16 cellular contexts compared by ENCODE assay signal in the genomic region with DNA sequence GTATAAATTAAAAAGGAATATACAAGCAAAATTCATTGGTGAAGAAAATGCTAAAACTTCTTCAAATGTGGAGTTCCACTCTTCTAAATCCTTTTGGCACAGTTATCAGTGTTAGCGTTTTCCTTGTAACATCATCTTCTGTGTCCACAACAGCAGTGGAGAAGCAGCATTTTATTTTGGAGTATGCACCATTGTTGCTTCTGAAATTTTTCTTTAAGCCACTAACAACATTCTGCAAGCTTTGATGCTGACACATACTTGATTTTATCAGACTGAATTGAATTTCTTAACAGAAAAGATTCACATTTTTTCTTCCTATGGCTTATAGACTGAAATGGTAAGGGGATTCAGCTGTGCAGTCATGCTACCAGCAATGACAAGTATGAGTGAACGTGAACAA.
DNase-seq lines count a peak whose midpoint lies in the region; ATAC-seq and TF ChIP-seq lines count a peak whose summit lies in the region.
"Had no signal": no experiment of that assay in that cellular context is flagged by ENCODE, and none has a peak within 500 bp of the region (broad histone marks: within the 10 kb centered on the region; RNA-seq: fewer than 3 reads in every experiment).

No MANE protein-coding gene starts in this region.

- H3K9me3 ChIP-seq in Loucy (ENCODE audit: insufficient read depth, low read depth, low read length) = no peaks in the 10 kb centered on the region
- no peaks in the 10 kb centered on the region for H3K9me3 ChIP-seq in smooth muscle cell (replicated peaks; ENCODE audit: low read depth)
- H3K9me3 ChIP-seq: BLaER1 had no signal

- H3K27ac ChIP-seq in smooth muscle cell (ENCODE audit: low read depth) = no peak overlapping the region
- H3K27ac ChIP-seq: BLaER1 had no signal

- no peaks in the 10 kb centered on the region for H3K9me2 ChIP-seq in Loucy (replicated peaks; ENCODE audit: low read depth, low read length)

- H2AFZ ChIP-seq in Loucy (ENCODE audit: low read length) = no peak overlapping the region
- H2AFZ ChIP-seq in smooth muscle cell (ENCODE audit: low read depth) = no peak overlapping the region

- no peak overlapping the region for H3K27ac Mint-ChIP-seq in stimulated activated effector memory CD8-positive, alpha-beta T cell treated with anti-CD3 and anti-CD28 coated beads, Interleukin-12 subunit alpha, Interleukin-12 subunit beta, amount 100 ng/mL, for 72 hours
- H3K27ac Mint-ChIP-seq: CD4-positive, alpha-beta T cell had no signal

- no peaks in the 10 kb centered on the region for H3F3A ChIP-seq in Loucy (ENCODE audit: low read depth)
- no peaks in the 10 kb centered on the region for H3F3A ChIP-seq in smooth muscle cell (ENCODE audit: low read depth)

- H3K9ac ChIP-seq in Loucy (ENCODE audit: low read depth, low read length, poor library complexity, severe bottlenecking) = no peak overlapping the region
- H3K9ac ChIP-seq in smooth muscle cell (ENCODE audit: low read depth) = no peak overlapping the region
- H3K9ac ChIP-seq: BLaER1 had no signal

- H3K36me3 Mint-ChIP-seq in stimulated activated effector memory CD8-positive, alpha-beta T cell treated with anti-CD3 and anti-CD28 coated beads, Interleukin-12 subunit alpha, Interleukin-12 subunit beta, amount 100 ng/mL, for 72 hours = no peaks in the 10 kb centered on the region

- H4K20me1 ChIP-seq in Loucy (ENCODE audit: insufficient read depth, low read length, poor library complexity, severe bottlenecking) (no peaks in the 10 kb centered on the region), smooth muscle cell (ENCODE audit: low read depth) (no peaks in the 10 kb centered on the region)
- H4K20me1 ChIP-seq: BLaER1 had no signal

- WGBS in smooth muscle cell (ENCODE audit: low lambda C conversion rate) = 85% methylated on average over 2 of the region's 2 CpGs

- H3K79me2 ChIP-seq in Loucy (ENCODE audit: insufficient read depth, low read length) (no peaks in the 10 kb centered on the region), smooth muscle cell (ENCODE audit: low read depth) (no peaks in the 10 kb centered on the region)

- ATAC-seq in stimulated activated effector memory CD8-positive, alpha-beta T cell treated with anti-CD3 and anti-CD28 coated beads, Interleukin-12 subunit alpha, Interleukin-12 subunit beta, amount 100 ng/mL, for 72 hours = no peak

- TF ChIP-seq CTCF in Loucy (conservative IDR thresholded peaks at IDR 0.05; ENCODE audit: low read length) (no peak), smooth muscle cell (IDR thresholded peaks at IDR 0.05; ENCODE audit: borderline replicate concordance, insufficient read depth, poor library complexity, severe bottlenecking) (no peak)

- H3K9me3 Mint-ChIP-seq in stimulated activated effector memory CD8-positive, alpha-beta T cell treated with anti-CD3 and anti-CD28 coated beads, Interleukin-12 subunit alpha, Interleukin-12 subunit beta, amount 100 ng/mL, for 72 hours = no peaks in the 10 kb centered on the region
- H3K9me3 Mint-ChIP-seq: CD4-positive, alpha-beta T cell had no signal

- H3K4me3 Mint-ChIP-seq in stimulated activated effector memory CD8-positive, alpha-beta T cell treated with anti-CD3 and anti-CD28 coated beads, Interleukin-12 subunit alpha, Interleukin-12 subunit beta, amount 100 ng/mL, for 72 hours = no peak overlapping the region
- H3K4me3 Mint-ChIP-seq: CD4-positive, alpha-beta T cell had no signal

- H3K4me3 ChIP-seq in Loucy (ENCODE audit: low read length, poor library complexity, severe bottlenecking) (no peak overlapping the region), smooth muscle cell (no peak overlapping the region)
- H3K4me3 ChIP-seq: BLaER1 had no signal

- peaks cover 24% of the 10 kb centered on the region for H3K4me1 Mint-ChIP-seq in stimulated activated effector memory CD8-positive, alpha-beta T cell treated with anti-CD3 and anti-CD28 coated beads, Interleukin-12 subunit alpha, Interleukin-12 subunit beta, amount 100 ng/mL, for 72 hours

- H3K36me3 ChIP-seq in Loucy (ENCODE audit: insufficient read depth, low read length) = no peaks in the 10 kb centered on the region
- H3K36me3 ChIP-seq in smooth muscle cell (ENCODE audit: low read depth) = no peaks in the 10 kb centered on the region
- H3K36me3 ChIP-seq: BLaER1 had no signal

- H3K4me2 ChIP-seq in Loucy (ENCODE audit: low read depth, low read length, poor library complexity, severe bottlenecking) (peak overlapping the region; percentile 26), smooth muscle cell (peak overlapping the region; percentile 49)
- H3K4me2 ChIP-seq: BLaER1 had no signal

- H3K4me1 ChIP-seq in Loucy (ENCODE audit: insufficient read depth, low read length, poor library complexity, severe bottlenecking) = peaks cover 56% of the 10 kb centered on the region
- H3K4me1 ChIP-seq in smooth muscle cell (ENCODE audit: low read depth) = no peaks in the 10 kb centered on the region

- no peaks in the 10 kb centered on the region for H3K27me3 ChIP-seq in Loucy (ENCODE audit: insufficient read depth, low read length, poor library complexity, severe bottlenecking)
- no peaks in the 10 kb centered on the region for H3K27me3 ChIP-seq in smooth muscle cell (ENCODE audit: low read depth)
- H3K27me3 ChIP-seq: BLaER1 had no signal

- DNase-seq in EL = peak; percentile 53
- DNase-seq in iris pigment epithelial cell (ENCODE audit: low read depth) = peak; percentile 33
- no peak for DNase-seq in smooth muscle cell (lab: John Stamatoyannopoulos, UW; ENCODE audit: unreplicated experiment)
- DNase-seq in NCI-H69 (lab: John Stamatoyannopoulos, UW) = no peak
- DNase-seq in DMS 273 (lab: John Stamatoyannopoulos, UW; ENCODE audit: unreplicated experiment) = no peak
- DNase-seq in stimulated activated effector memory CD8-positive, alpha-beta T cell treated with anti-CD3 and anti-CD28 coated beads, Interleukin-12 subunit alpha, Interleukin-12 subunit beta, amount 100 ng/mL, for 72 hours (ENCODE audit: low spot score in 2 of 2) = no peak
- DNase-seq: CD4-positive, alpha-beta T cell; DMS53; GF-D8; NCI-H1092 treated with DMSO at 0.1 percent for 48 hours; NCI-H1436; NCI-H187; NCI-H524; NCI-H774 had no signal

Comparison
In these comparisons a context has a peak if more than half of its experiments do, and no peak if none do; other contexts are left out.
1. DNase-seq: peak in EL (single experiment) and iris pigment epithelial cell (single experiment); none in smooth muscle cell (single experiment), NCI-H69 (single experiment), DMS 273 (single experiment) and stimulated activated effector memory CD8-positive, alpha-beta T cell treated with anti-CD3 and anti-CD28 coated beads, Interleukin-12 subunit alpha, Interleukin-12 subunit beta, amount 100 ng/mL, for 72 hours (0 of 2).